7 cellular contexts compared by ENCODE assay signal in the genomic region with DNA sequence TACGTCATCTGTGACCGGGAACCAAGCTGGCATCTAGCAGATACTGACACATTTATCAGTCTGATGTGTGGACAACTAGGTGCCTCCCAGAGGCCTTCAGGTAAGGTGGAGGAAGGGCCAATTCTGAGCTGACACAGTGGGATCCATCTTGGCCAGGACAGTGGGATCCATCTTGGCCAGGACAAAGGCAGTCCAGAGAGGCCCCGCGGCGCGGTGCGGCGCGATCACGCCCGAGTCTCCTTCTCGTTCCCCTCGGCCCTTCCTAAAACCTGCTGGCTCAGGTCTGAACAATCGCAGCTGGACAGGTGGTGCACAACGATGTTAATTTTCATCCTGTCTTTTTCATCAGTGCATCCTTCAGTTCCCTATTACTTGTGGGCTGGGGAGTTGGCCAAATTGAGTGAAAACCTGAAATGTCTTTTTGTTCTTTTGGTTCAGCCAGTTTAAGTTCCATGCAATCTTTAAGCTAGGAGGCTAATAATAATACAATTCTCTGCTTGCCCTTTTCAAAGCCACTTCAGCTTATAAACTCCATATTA. TPM values are rescaled to one million over a fixed set of nuclear protein-coding genes. Genes with fewer than 3 reads are reported as not detected.
DNase-seq lines count a peak whose midpoint lies in the region; ATAC-seq and TF ChIP-seq lines count a peak whose summit lies in the region.

No MANE protein-coding gene starts in this region.

- peaks cover 15% of the 10 kb centered on the region for H3K36me3 Mint-ChIP-seq in HFFc6 (ENCODE audit: low read depth)
- H3K36me3 Mint-ChIP-seq in activated CD4-positive, alpha-beta memory T cell treated with anti-CD3 and anti-CD28 coated beads, Interleukin-2, amount 10 ng/mL, durations not matched to agents 7 days and 5 days (ENCODE audit: low read depth) = peaks cover 16% of the 10 kb centered on the region

- H3K4me1 Mint-ChIP-seq in HFFc6 (ENCODE audit: low read depth) = peaks cover 25% of the 10 kb centered on the region
- H3K4me1 Mint-ChIP-seq in activated CD4-positive, alpha-beta memory T cell treated with anti-CD3 and anti-CD28 coated beads, Interleukin-2, amount 10 ng/mL, durations not matched to agents 7 days and 5 days = peaks cover 32% of the 10 kb centered on the region

- CTCF ChIA-PET in activated CD4-positive, alpha-beta memory T cell treated with anti-CD3 and anti-CD28 coated beads, Interleukin-2, amount 10 ng/mL, durations not matched to agents 7 days and 5 days (lab: Charles Lee) = interaction anchor here (0.5 to 4.0 kb wide), 9 partner anchors 13 to 307 kb away, joined by 3 to 30 read pairs (median 4); no protein-coding TSS in a partner anchor

- H2AFZ ChIP-seq in fibroblast of lung (ENCODE audit: low read length) = peak overlapping the region; percentile 70

- no peaks in the 10 kb centered on the region for H3K9me3 ChIP-seq in fibroblast of lung (ENCODE audit: control insufficient read depth, insufficient read depth, low read depth, low read length)

- H3K27ac Mint-ChIP-seq in HFFc6 = peak overlapping the region; percentile 100
- peak overlapping the region; percentile 98 for H3K27ac Mint-ChIP-seq in activated CD4-positive, alpha-beta memory T cell treated with anti-CD3 and anti-CD28 coated beads, Interleukin-2, amount 10 ng/mL, durations not matched to agents 7 days and 5 days

- no peak for DNase-seq in HFFc6
- DNase-seq in activated CD4-positive, alpha-beta memory T cell treated with anti-CD3 and anti-CD28 coated beads, Interleukin-2, amount 10 ng/mL, durations not matched to agents 7 days and 5 days = peak; percentile 21
- no peak for DNase-seq in fibroblast of lung (ENCODE audit: low read depth in 2 of 2)
- no peak for DNase-seq in skeletal muscle cell (ENCODE audit: low read depth)
- no peak for DNase-seq in NCI-H1436 treated with DMSO at 0.1 percent for 48 hours (lab: John Stamatoyannopoulos, UW)
- no peak for DNase-seq in foreskin melanocyte

- H3K4me3 ChIP-seq in fibroblast of lung (replicated peaks in 1 of 4; ENCODE audit: control extremely low read depth in 1 of 4, insufficient read depth in 1 of 4, low read depth in 3 of 4, low read length in 4 of 4) = peak overlapping the region in 3 of 4 experiments; percentile 7 to 73 (median 27)
- H3K4me3 ChIP-seq in skeletal muscle cell (ENCODE audit: low read depth, low read length) = peak overlapping the region; percentile 98

- no peaks in the 10 kb centered on the region for H3K27me3 ChIP-seq in fibroblast of lung (ENCODE audit: control insufficient read depth, insufficient read depth, low read length)

- no peaks in the 10 kb centered on the region for H3K9me3 Mint-ChIP-seq in HFFc6
- no peaks in the 10 kb centered on the region for H3K9me3 Mint-ChIP-seq in activated CD4-positive, alpha-beta memory T cell treated with anti-CD3 and anti-CD28 coated beads, Interleukin-2, amount 10 ng/mL, durations not matched to agents 7 days and 5 days

- H3K27ac ChIP-seq in fibroblast of lung (ENCODE audit: insufficient read depth, low read length) = peak overlapping the region; percentile 98

- no peaks in the 10 kb centered on the region for H4K20me1 ChIP-seq in fibroblast of lung (ENCODE audit: control insufficient read depth, extremely low read depth, insufficient read depth, low read length)

- H3K36me3 ChIP-seq in fibroblast of lung (ENCODE audit: control insufficient read depth, insufficient read depth, low read length) = no peaks in the 10 kb centered on the region

- H3K79me2 ChIP-seq in fibroblast of lung (ENCODE audit: control insufficient read depth, insufficient read depth, low read length) = peaks cover 42% of the 10 kb centered on the region

- POLR2A ChIA-PET in activated CD4-positive, alpha-beta memory T cell treated with anti-CD3 and anti-CD28 coated beads, Interleukin-2, amount 10 ng/mL, durations not matched to agents 7 days and 5 days (lab: Charles Lee) = interaction anchor here (0.6 to 4.6 kb wide), 25 partner anchors 10 to 1042 kb away, joined by 3 to 53 read pairs (median 7); a partner anchor contains a TSS

- ATAC-seq in HG02840 (IDR thresholded peaks at IDR 0.05; ENCODE audit: low FRiP score, unreplicated experiment) = no peak

- peak overlapping the region; percentile 99 for H3K9ac ChIP-seq in fibroblast of lung (ENCODE audit: insufficient read depth, low read length)

- TF ChIP-seq CTCF in HFFc6 (IDR thresholded peaks at IDR 0.05) (no peak), fibroblast of lung (conservative IDR thresholded peaks at IDR 0.05 in 1 of 2, IDR thresholded peaks at IDR 0.05 in 1 of 2; ENCODE audit: low read depth in 1 of 2, low read length in 2 of 2) (no peak)

- peaks cover 3% of the 10 kb centered on the region for H3K4me1 ChIP-seq in fibroblast of lung (ENCODE audit: control insufficient read depth, extremely low read depth, insufficient read depth, low read length)

- peaks cover 10% of the 10 kb centered on the region for H3K27me3 Mint-ChIP-seq in HFFc6 (ENCODE audit: insufficient read depth)
- no peaks in the 10 kb centered on the region for H3K27me3 Mint-ChIP-seq in activated CD4-positive, alpha-beta memory T cell treated with anti-CD3 and anti-CD28 coated beads, Interleukin-2, amount 10 ng/mL, durations not matched to agents 7 days and 5 days

- H3K4me3 Mint-ChIP-seq in HFFc6 = peak overlapping the region; percentile 99
- peak overlapping the region; percentile 99 for H3K4me3 Mint-ChIP-seq in activated CD4-positive, alpha-beta memory T cell treated with anti-CD3 and anti-CD28 coated beads, Interleukin-2, amount 10 ng/mL, durations not matched to agents 7 days and 5 days

- H3K4me2 ChIP-seq in fibroblast of lung (ENCODE audit: extremely low read depth, insufficient read depth, low read length) = peak overlapping the region; percentile 75

RNA-seq across cellular contexts. Expression of a gene that starts 0.5 kb away (rescaled TPM):
- total RNA-seq in HFFc6 (2021; fragmentation: NEBNext Ultra II Directional; extraction: Animal tissue kit (Norgen Biotek cat#: 25700)) = 10 to 100 TPM; 60.5 to 74.4 (median 66.5) TPM
- total RNA-seq in activated CD4-positive, alpha-beta memory T cell treated with anti-CD3 and anti-CD28 coated beads, Interleukin-2, amount 10 ng/mL, durations not matched to agents 7 days and 5 days = 100 to 1,000 TPM; 143 to 155 TPM
- total RNA-seq in fibroblast of lung = 96.3 and 151 TPM in 2 replicates
- 77.8 and 139 TPM in 2 replicates for polyA plus RNA-seq in fibroblast of lung
- polyA plus RNA-seq in fibroblast of lung (2012) = 37.6 and 55.3 TPM in 2 replicates
- 22.0 and 22.3 TPM in 2 replicates for polyA minus RNA-seq in fibroblast of lung (ENCODE audit: low replicate concordance)
